ENCODE assay signal across 24 cellular contexts in genomic region chr12:67735868-67736267, GRCh38.
DNase-seq lines count a peak whose midpoint lies in the region; ATAC-seq, FAIRE-seq and TF ChIP-seq lines count a peak whose summit lies in the region.
"Had no signal": no experiment of that assay in that cellular context is flagged by ENCODE, and none has a peak within 500 bp of the region (broad histone marks: within the 10 kb centered on the region; RNA-seq: fewer than 3 reads in every experiment).

No MANE protein-coding gene starts in this region.

- H3K4me3 ChIP-seq in heart left ventricle = no peak overlapping the region
- no peak overlapping the region for H3K4me3 ChIP-seq in right atrium auricular region
- H3K4me3 ChIP-seq: GM12878 had no signal

- WGBS in heart left ventricle, 4 donors = 46 to 64% (median 56%) methylated on average over 4 of the region's 4 CpGs

- H3K4me1 ChIP-seq in heart left ventricle (peaks cover 0 to 8% (median 0%) of the 10 kb centered on the region in 12 donors), right atrium auricular region (peaks cover 0 to 6% of the 10 kb centered on the region in 2 donors)
- H3K4me1 ChIP-seq: BE2C had no signal

- H3K27ac ChIP-seq in heart left ventricle (peak overlapping the region in 2 of 12 donors; percentile 25 to 41), right atrium auricular region (peak overlapping the region in 1 of 2 donors; percentile 7)

- TF ChIP-seq CTCF in heart left ventricle (IDR thresholded peaks at IDR 0.05) (no peak), right atrium auricular region (IDR thresholded peaks at IDR 0.05) (no peak)

- DNase-seq in heart left ventricle (peak in 1 of 5 donors; percentile 49), right atrium auricular region (ENCODE audit: low spot score) (no peak), left cardiac atrium (no peak), islet precursor cell (peak; percentile 48), GM12892 (ENCODE audit: insufficient read length) (no peak), middle frontal gyrus (ENCODE audit: extremely low spot score, low spot score) (no peak)
- DNase-seq: ACHN; BE2C; C1 segment of cervical spinal cord; CD4-positive, CD25-positive, alpha-beta regulatory T cell; CD8-positive, alpha-beta memory T cell; COR-L47; DMS 273 treated with DMSO at 0.1 percent for 48 hours; DMS53; DND-41; EL; HCEC 1CT; IMR-90 had no signal

- ATAC-seq in heart left ventricle (peak; percentile 45 to 81 (median 74)), left cardiac atrium (peak; percentile 68 to 85), HG03045 (IDR thresholded peaks at IDR 0.05; ENCODE audit: unreplicated experiment) (no peak)
- ATAC-seq: GM12878 had no signal

- H3K36me3 ChIP-seq in heart left ventricle (no peaks in the 10 kb centered on the region), right atrium auricular region (no peaks in the 10 kb centered on the region)
- H3K36me3 ChIP-seq: BE2C had no signal

- FAIRE-seq in GM12892 (lab: Jason Lieb, UNC) = no peak
- FAIRE-seq: A204.1, GM12878, GM19239, H1, HTR-8/SVneo had no signal

- intact Hi-C loops in heart left ventricle (cut with DNase I) = no loop called here
- intact Hi-C loops in left cardiac atrium (cut with DNase I) = no loop called here

- TF ChIP-seq POLR2A in heart left ventricle (IDR thresholded peaks at IDR 0.05) (no peak), GM12892 (IDR thresholded peaks at IDR 0.05; ENCODE audit: low read depth, low read length) (no peak)

- no peaks in the 10 kb centered on the region for H3K27me3 ChIP-seq in heart left ventricle
- no peaks in the 10 kb centered on the region for H3K27me3 ChIP-seq in right atrium auricular region
- H3K27me3 ChIP-seq: BE2C had no signal

- H3K9me3 ChIP-seq in heart left ventricle (no peaks in the 10 kb centered on the region), right atrium auricular region (no peaks in the 10 kb centered on the region)
- H3K9me3 ChIP-seq: BE2C had no signal
